17 cellular contexts compared by ENCODE assay signal in genomic region chr1:56547977-56548376, GRCh38. TPM values are rescaled to one million over a fixed set of nuclear protein-coding genes. Genes with fewer than 3 reads are reported as not detected.
DNase-seq lines count a peak whose midpoint lies in the region; ATAC-seq and TF ChIP-seq lines count a peak whose summit lies in the region.
"Had no signal": no experiment of that assay in that cellular context is flagged by ENCODE, and none has a peak within 500 bp of the region (broad histone marks: within the 10 kb centered on the region; RNA-seq: fewer than 3 reads in every experiment).

No MANE protein-coding gene starts in this region.

- peaks cover 10% of the 10 kb centered on the region for H3K9me3 Mint-ChIP-seq in type B pancreatic cell
- H3K9me3 Mint-ChIP-seq: activated naive CD4-positive, alpha-beta T cell treated with anti-CD3 and anti-CD28 coated beads for 36 hours; central memory CD8-positive, alpha-beta T cell; natural killer cell treated with Interleukin-12 subunit alpha and Interleukin-12 subunit beta and Interleukin-15 and Interleukin-18, amount 100 ng/mL, for 72 hours had no signal

- H3K4me1 ChIP-seq in mucosa of descending colon (ENCODE audit: low read depth) (peaks cover 8% of the 10 kb centered on the region), A673 (ENCODE audit: insufficient read depth, low read length, poor library complexity, severe bottlenecking) (no peaks in the 10 kb centered on the region)

- H3K4me3 Mint-ChIP-seq in type B pancreatic cell: peak overlapping the region; percentile 21
- H3K4me3 Mint-ChIP-seq: activated CD8-positive, alpha-beta memory T cell treated with anti-CD3 and anti-CD28 coated beads, Interleukin-2, amount 10 ng/mL, durations not matched to agents 7 days and 5 days; activated naive CD4-positive, alpha-beta T cell treated with anti-CD3 and anti-CD28 coated beads for 36 hours; central memory CD8-positive, alpha-beta T cell; natural killer cell treated with Interleukin-12 subunit alpha and Interleukin-12 subunit beta and Interleukin-15 and Interleukin-18, amount 100 ng/mL, for 72 hours had no signal

- CTCF ChIA-PET in A673 (lab: Charles Lee): no interaction called here

- no TSS peak for BruUV-seq in A673 (replicated peaks; lab: Mats Ljungman, UMichigan)

- H3K4me3 ChIP-seq in epithelial cell of esophagus (ENCODE audit: low read length): no peak overlapping the region
- H3K4me3 ChIP-seq in mucosa of descending colon: no peak overlapping the region
- no peak overlapping the region for H3K4me3 ChIP-seq in A673 (ENCODE audit: low read depth, low read length, poor library complexity, severe bottlenecking)
- H3K4me3 ChIP-seq: A549, sigmoid colon had no signal

- no peak overlapping the region for H3K27ac ChIP-seq in A673 (ENCODE audit: low read depth, low read length, poor library complexity, severe bottlenecking)
- H3K27ac ChIP-seq: A549, sigmoid colon had no signal

- H3K27me3 Mint-ChIP-seq in type B pancreatic cell: no peaks in the 10 kb centered on the region
- H3K27me3 Mint-ChIP-seq: activated CD8-positive, alpha-beta memory T cell treated with anti-CD3 and anti-CD28 coated beads, Interleukin-2, amount 10 ng/mL, durations not matched to agents 7 days and 5 days had no signal

- TF ChIP-seq CTCF in epithelial cell of esophagus (IDR thresholded peaks at IDR 0.05; ENCODE audit: insufficient read depth, low read depth, low read length, missing control alignments) (no peak), mucosa of descending colon (IDR thresholded peaks at IDR 0.05) (no peak), type B pancreatic cell (conservative IDR thresholded peaks at IDR 0.05) (no peak), A673 (conservative IDR thresholded peaks at IDR 0.05; ENCODE audit: low read depth, low read length) (no peak)

- DNase-seq in SIG-M5 treated with dmso at 0.1 percent for 504 hours (lab: John Stamatoyannopoulos, UW; ENCODE audit: unreplicated experiment) (peak; percentile 23), SIG-M5 (lab: John Stamatoyannopoulos, UW) (no peak), epithelial cell of esophagus (ENCODE audit: low read depth) (peak; percentile 70), mucosa of descending colon (peak in 2 of 3 donors; percentile 36 to 49), type B pancreatic cell (ENCODE audit: extremely low spot score, unreplicated experiment) (no peak), A673 (ENCODE audit: low spot score) (no peak)
- no peak for DNase-seq in activated CD4-positive, alpha-beta T cell treated with anti-CD3 and anti-CD28 coated beads, Interleukin-2, amount 50 U/mL, for 1 hour
- DNase-seq in stimulated activated CD4-positive, alpha-beta T cell treated with anti-CD3 and anti-CD28 coated beads, Interleukin-2, amount 100 ng/mL, for 48 hours: no peak
- DNase-seq: activated CD8-positive, alpha-beta memory T cell treated with anti-CD3 and anti-CD28 coated beads, Interleukin-2, amount 10 ng/mL, durations not matched to agents 7 days and 5 days; activated naive CD4-positive, alpha-beta T cell treated with anti-CD3 and anti-CD28 coated beads for 36 hours; COR-L47; NCI-H2171 treated with DMSO at 0.1 percent for 48 hours; sigmoid colon had no signal

- H3K27me3 ChIP-seq in A673 (replicated peaks; ENCODE audit: insufficient read depth, low read depth, low read length, poor library complexity): no peaks in the 10 kb centered on the region
- H3K27me3 ChIP-seq: sigmoid colon had no signal

- H3K36me3 ChIP-seq in mucosa of descending colon (ENCODE audit: low read depth): no peaks in the 10 kb centered on the region
- no peaks in the 10 kb centered on the region for H3K36me3 ChIP-seq in A673 (ENCODE audit: insufficient read depth, low read length, poor library complexity, severe bottlenecking)
- H3K36me3 ChIP-seq: sigmoid colon had no signal

- ATAC-seq in mucosa of descending colon: peak; percentile 84
- ATAC-seq: A549; activated CD8-positive, alpha-beta memory T cell treated with anti-CD3 and anti-CD28 coated beads, Interleukin-2, amount 10 ng/mL, durations not matched to agents 7 days and 5 days; natural killer cell treated with Interleukin-12 subunit alpha and Interleukin-12 subunit beta and Interleukin-15 and Interleukin-18, amount 100 ng/mL, for 72 hours; SK-N-SH treated with all-trans-retinoic acid at 6 μM for 48 hours had no signal

- peaks cover 23% of the 10 kb centered on the region for H3K36me3 Mint-ChIP-seq in type B pancreatic cell
- H3K36me3 Mint-ChIP-seq: activated CD8-positive, alpha-beta memory T cell treated with anti-CD3 and anti-CD28 coated beads, Interleukin-2, amount 10 ng/mL, durations not matched to agents 7 days and 5 days; natural killer cell treated with Interleukin-12 subunit alpha and Interleukin-12 subunit beta and Interleukin-15 and Interleukin-18, amount 100 ng/mL, for 72 hours had no signal

- no peak overlapping the region for H3K27ac Mint-ChIP-seq in type B pancreatic cell
- H3K27ac Mint-ChIP-seq: activated CD8-positive, alpha-beta memory T cell treated with anti-CD3 and anti-CD28 coated beads, Interleukin-2, amount 10 ng/mL, durations not matched to agents 7 days and 5 days; activated naive CD4-positive, alpha-beta T cell treated with anti-CD3 and anti-CD28 coated beads for 36 hours; natural killer cell treated with Interleukin-12 subunit alpha and Interleukin-12 subunit beta and Interleukin-15 and Interleukin-18, amount 100 ng/mL, for 72 hours had no signal

- POLR2A ChIA-PET in A673 (lab: Charles Lee; ENCODE audit: low non-redundant PET): no interaction called here

- intact Hi-C loops in mucosa of descending colon (cut with DNase I, micrococcal nuclease) (no loop called here), A673 (cut with micrococcal nuclease; ENCODE audit: unreplicated experiment) (no loop called here)

- H3K4me1 Mint-ChIP-seq in type B pancreatic cell (ENCODE audit: unreplicated experiment): peaks cover 73% of the 10 kb centered on the region
- H3K4me1 Mint-ChIP-seq: activated CD8-positive, alpha-beta memory T cell treated with anti-CD3 and anti-CD28 coated beads, Interleukin-2, amount 10 ng/mL, durations not matched to agents 7 days and 5 days; central memory CD8-positive, alpha-beta T cell had no signal

- no peaks in the 10 kb centered on the region for H3K9me3 ChIP-seq in mucosa of descending colon
- no peaks in the 10 kb centered on the region for H3K9me3 ChIP-seq in A673 (ENCODE audit: low read depth, low read length, poor library complexity, severe bottlenecking)
- H3K9me3 ChIP-seq: A549, sigmoid colon had no signal

RNA-seq across cellular contexts. Expression of gene PLPP3, which starts 31.4 kb away (rescaled TPM):
- total RNA-seq in mucosa of descending colon (10 to 100 TPM; 25.3 to 80.5 (median 42.3) TPM), type B pancreatic cell (ENCODE audit: low replicate concordance) (32.6 and 79.0 TPM in 2 replicates), A673 (2021) (0.39 and 0.79 TPM in 2 replicates)
- total RNA-seq: activated CD8-positive, alpha-beta memory T cell treated with anti-CD3 and anti-CD28 coated beads, Interleukin-2, amount 10 ng/mL, durations not matched to agents 7 days and 5 days; activated naive CD4-positive, alpha-beta T cell treated with anti-CD3 and anti-CD28 coated beads for 36 hours had no signal

Comparison
In these comparisons a context has a peak if more than half of its experiments do, and no peak if none do; other contexts are left out.
1. DNase-seq: peak in SIG-M5 treated with dmso at 0.1 percent for 504 hours (single experiment), epithelial cell of esophagus (single experiment) and mucosa of descending colon (2 of 3); none in SIG-M5 (single experiment), type B pancreatic cell (single experiment), activated CD4-positive, alpha-beta T cell treated with anti-CD3 and anti-CD28 coated beads, Interleukin-2, amount 50 U/mL, for 1 hour (single experiment), stimulated activated CD4-positive, alpha-beta T cell treated with anti-CD3 and anti-CD28 coated beads, Interleukin-2, amount 100 ng/mL, for 48 hours (0 of 2) and A673 (single experiment).
2. RNA of gene PLPP3, which starts 31.4 kb away (total RNA-seq): 32.6 to 79.0 TPM in type B pancreatic cell and 25.3 to 80.5 TPM in mucosa of descending colon; 0.39 to 0.79 TPM in A673; every median in the first group is over 10 times any median in the second.